In the genomic region with DNA sequence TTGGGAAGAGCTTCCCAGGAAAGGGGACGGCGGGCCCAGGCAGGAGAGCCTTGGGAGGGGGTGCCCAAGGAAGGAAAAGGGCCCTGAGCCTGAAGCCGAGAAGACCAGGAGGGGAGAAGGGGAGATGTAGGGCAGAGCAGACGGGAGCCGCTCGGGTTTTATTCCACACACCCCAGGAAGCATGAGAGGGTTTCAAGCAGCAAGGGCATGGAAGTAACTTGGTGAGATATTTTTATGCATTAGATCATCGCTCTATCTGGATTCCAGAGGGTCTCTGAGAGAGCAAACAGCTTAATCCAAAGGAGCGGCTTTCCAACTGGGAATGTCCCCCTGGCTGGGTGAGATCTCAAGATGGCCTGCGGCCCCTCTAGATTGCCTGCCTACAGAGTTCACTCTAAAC, we compare ENCODE assay signal across 22 cellular contexts.
DNase-seq lines count a peak whose midpoint lies in the region; ATAC-seq and TF ChIP-seq lines count a peak whose summit lies in the region.
"Had no signal": no experiment of that assay in that cellular context is flagged by ENCODE, and none has a peak within 500 bp of the region (broad histone marks: within the 10 kb centered on the region; RNA-seq: fewer than 3 reads in every experiment).

No MANE protein-coding gene starts in this region.

- intact Hi-C loops in heart left ventricle (cut with DNase I) (no loop called here), Right ventricle myocardium inferior (cut with DNase I) (no loop called here)

- no peak overlapping the region for H3K9ac ChIP-seq in H9 (ENCODE audit: extremely low read depth, insufficient read length, low read length)
- no peak overlapping the region for H3K9ac ChIP-seq in neural progenitor cell
- H3K9ac ChIP-seq: BLaER1 treated with 17β-estradiol and CSF1 and Interleukin-3, amounts not matched to agents 10 nM and 100 nM had no signal

- no peaks in the 10 kb centered on the region; the same call in 1 of the 2 replicates for H3K27me3 Mint-ChIP-seq in H9 (ENCODE audit: low read depth)
- no peaks in the 10 kb centered on the region for H3K27me3 Mint-ChIP-seq in neural progenitor cell (ENCODE audit: insufficient read depth, low read depth)
- H3K27me3 Mint-ChIP-seq in activated T-cell treated with anti-CD3 and anti-CD28 coated beads, Interleukin-2, amount 50 U/mL, for 24 hours = no peaks in the 10 kb centered on the region
- H3K27me3 Mint-ChIP-seq: CD4-positive, alpha-beta T cell had no signal

- peak overlapping the region in 2 of 3 experiments; percentile 3 to 18; a peak in 2 of 7 replicates for H3K27ac Mint-ChIP-seq in H9
- H3K27ac Mint-ChIP-seq in neural progenitor cell = peak overlapping the region; percentile 42
- H3K27ac Mint-ChIP-seq in activated T-cell treated with anti-CD3 and anti-CD28 coated beads, Interleukin-2, amount 50 U/mL, for 24 hours = no peak overlapping the region
- H3K27ac Mint-ChIP-seq: CD4-positive, alpha-beta T cell; GM23338; HFFc6 had no signal

- H3K79me2 ChIP-seq in H9 (ENCODE audit: insufficient read depth, low read length) (no peaks in the 10 kb centered on the region), neural progenitor cell (ENCODE audit: low read depth) (no peaks in the 10 kb centered on the region)

- H3K4me1 ChIP-seq in heart left ventricle = peaks cover 0 to 9% (median 0%) of the 10 kb centered on the region in 12 donors
- peaks cover 3% of the 10 kb centered on the region; the same call in 1 of the 2 replicates for H3K4me1 ChIP-seq in H9 (ENCODE audit: insufficient read depth, low read length)
- H3K4me1 ChIP-seq in neural progenitor cell = no peaks in the 10 kb centered on the region
- H3K4me1 ChIP-seq: A549; BLaER1 treated with 17β-estradiol and CSF1 and Interleukin-3, amounts not matched to agents 10 nM and 100 nM; HAP-1 had no signal

- H3K36me3 ChIP-seq in heart left ventricle = peaks cover 0 to 38% (median 18%) of the 10 kb centered on the region in 9 donors
- no peaks in the 10 kb centered on the region for H3K36me3 ChIP-seq in neural progenitor cell
- H3K36me3 ChIP-seq: HAP-1 had no signal

- no peak overlapping the region for H2BK15ac ChIP-seq in H9 (ENCODE audit: low read depth, low read length)

- DNase-seq in heart left ventricle (no peak), Right ventricle myocardium inferior (ENCODE audit: missing footprints) (no peak), H9 (no peak), neural progenitor cell (ENCODE audit: low spot score) (no peak), iPS-NIHi11 (ENCODE audit: low spot score) (no peak)
- no peak for DNase-seq in activated T-cell treated with anti-CD3 and anti-CD28 coated beads, Interleukin-2, amount 50 U/mL, for 24 hours
- DNase-seq in activated T-cell treated with anti-CD3 and anti-CD28 coated beads, Interleukin-2, amount 50 U/mL, for 1 hour = no peak
- DNase-seq: 8988T; ACHN; AML-193; BE2C; CD4-positive, alpha-beta T cell; CD8-positive, alpha-beta memory T cell; DMS 273 treated with DMSO at 0.1 percent for 48 hours; DMS79; GF-D8; HFFc6 had no signal

- H3K27ac ChIP-seq in heart left ventricle (peak overlapping the region in 1 of 12 donors; percentile 24), H9 (ENCODE audit: insufficient read length, low read depth, low read length) (no peak overlapping the region), neural progenitor cell (no peak overlapping the region)
- H3K27ac ChIP-seq: A549; BLaER1 treated with 17β-estradiol and CSF1 and Interleukin-3, amounts not matched to agents 10 nM and 100 nM had no signal

- H2AFZ ChIP-seq in H9 (ENCODE audit: low read length) (no peak overlapping the region), neural progenitor cell (replicated peaks) (no peak overlapping the region)
- H2AFZ ChIP-seq: GM23338 had no signal

- no peak overlapping the region for H2BK12ac ChIP-seq in H9 (ENCODE audit: insufficient read length, low read depth, low read length)

- no peak overlapping the region for H4K91ac ChIP-seq in H9 (ENCODE audit: insufficient read length, low read depth, low read length)

- H3K4me2 ChIP-seq in H9 (ENCODE audit: insufficient read depth, insufficient read length, low read length) (no peak overlapping the region), neural progenitor cell (no peak overlapping the region)
- H3K4me2 ChIP-seq: A549; BLaER1 treated with 17β-estradiol and CSF1 and Interleukin-3, amounts not matched to agents 10 nM and 100 nM; GM23338 had no signal

- TF ChIP-seq CTCF in heart left ventricle (IDR thresholded peaks at IDR 0.05) = no peak
- no peak for TF ChIP-seq CTCF in H9 (conservative IDR thresholded peaks at IDR 0.05)
- no peak for TF ChIP-seq CTCF in neural progenitor cell (IDR thresholded peaks at IDR 0.05)

- H3K18ac ChIP-seq in H9 (ENCODE audit: insufficient read length, low read depth, low read length) = no peak overlapping the region

- no peak overlapping the region for H2AK5ac ChIP-seq in H9 (ENCODE audit: insufficient read length, low read length)

- no peak overlapping the region for H3K14ac ChIP-seq in H9 (ENCODE audit: insufficient read depth, low read length)

- no peaks in the 10 kb centered on the region for H3K23me2 ChIP-seq in H9 (ENCODE audit: insufficient read length, low read depth, low read length, poor library complexity, severe bottlenecking)

- H4K5ac ChIP-seq in H9 (ENCODE audit: insufficient read length, low read depth, low read length) = no peak overlapping the region

- H4K20me1 ChIP-seq in H9 (ENCODE audit: control insufficient read depth, insufficient read depth, insufficient read length) (no peaks in the 10 kb centered on the region), neural progenitor cell (ENCODE audit: low read depth) (no peaks in the 10 kb centered on the region)
- H4K20me1 ChIP-seq: BLaER1 treated with 17β-estradiol and CSF1 and Interleukin-3, amounts not matched to agents 10 nM and 100 nM had no signal

- no peak overlapping the region for H3T11ph ChIP-seq in H9 (ENCODE audit: low read length)

- H3K4ac ChIP-seq in H9 (ENCODE audit: low read depth, low read length) = no peak overlapping the region

- no peaks in the 10 kb centered on the region for H3K79me1 ChIP-seq in H9 (ENCODE audit: insufficient read depth, low read depth, low read length, poor library complexity, severe bottlenecking)

- H3K36me3 Mint-ChIP-seq in H9 (ENCODE audit: insufficient read depth in 1 of 3, low read depth in 3 of 3) (peaks cover 2 to 6% (median 5%) of the 10 kb centered on the region in 3 experiments; a peak in 5 of 7 replicates), neural progenitor cell (peaks cover 18% of the 10 kb centered on the region)
- H3K36me3 Mint-ChIP-seq in activated T-cell treated with anti-CD3 and anti-CD28 coated beads, Interleukin-2, amount 50 U/mL, for 24 hours (ENCODE audit: low read depth) = peaks cover 44% of the 10 kb centered on the region

- H3K4me3 Mint-ChIP-seq in H9 (no peak overlapping the region), neural progenitor cell (no peak overlapping the region)
- H3K4me3 Mint-ChIP-seq in activated T-cell treated with anti-CD3 and anti-CD28 coated beads, Interleukin-2, amount 50 U/mL, for 24 hours = no peak overlapping the region
- H3K4me3 Mint-ChIP-seq: CD14-positive monocyte; CD4-positive, alpha-beta T cell; CD8-positive, alpha-beta memory T cell; GM23338; HFFc6 had no signal

- WGBS in heart left ventricle, 4 donors = 68 to 83% (median 71%) methylated on average over 9 of the region's 9 CpGs
- WGBS in H9 (ENCODE audit: extremely low coverage, insufficient read length, low lambda C conversion rate) = no CpG with 5 or more reads among the region's 9 CpGs

- no peak overlapping the region for H3K56ac ChIP-seq in H9 (ENCODE audit: insufficient read length, low read depth, low read length)

- H3K9me3 ChIP-seq in heart left ventricle (no peaks in the 10 kb centered on the region), H9 (ENCODE audit: control insufficient read depth, low read depth, low read length) (no peaks in the 10 kb centered on the region), neural progenitor cell (ENCODE audit: low read depth) (no peaks in the 10 kb centered on the region)
- H3K9me3 ChIP-seq: A549; BE2C; BLaER1 treated with 17β-estradiol and CSF1 and Interleukin-3, amounts not matched to agents 10 nM and 100 nM; HAP-1 had no signal

- no peaks in the 10 kb centered on the region for H3F3A ChIP-seq in neural progenitor cell (ENCODE audit: low read depth)

- H4K8ac ChIP-seq in H9 (replicated peaks; ENCODE audit: insufficient read length, low read depth, low read length) = no peak overlapping the region

- no peak overlapping the region for H3K23ac ChIP-seq in H9 (ENCODE audit: insufficient read length, low read depth, low read length)

- ATAC-seq in heart left ventricle (peak in 3 of 4 donors; percentile 33 to 61 (median 54)), Right ventricle myocardium inferior (no peak)
- ATAC-seq: A549, GM23338 had no signal

- no peaks in the 10 kb centered on the region for H3K27me3 ChIP-seq in heart left ventricle
- no peaks in the 10 kb centered on the region for H3K27me3 ChIP-seq in H9 (ENCODE audit: insufficient read depth, low read length)
- H3K27me3 ChIP-seq in neural progenitor cell = no peaks in the 10 kb centered on the region
- H3K27me3 ChIP-seq: BE2C; BLaER1 treated with 17β-estradiol and CSF1 and Interleukin-3, amounts not matched to agents 10 nM and 100 nM had no signal

- H2BK5ac ChIP-seq in H9 (ENCODE audit: insufficient read length, low read length) = no peak overlapping the region

- no peak overlapping the region for H2BK20ac ChIP-seq in H9 (ENCODE audit: low read depth, low read length, poor library complexity, severe bottlenecking)

- no peak overlapping the region for H2BK120ac ChIP-seq in H9 (ENCODE audit: low read depth, low read length, poor library complexity, severe bottlenecking)

- TF ChIP-seq POLR2A in heart left ventricle (IDR thresholded peaks at IDR 0.05) = no peak

- no peak overlapping the region for H3K4me3 ChIP-seq in heart left ventricle
- no peak overlapping the region for H3K4me3 ChIP-seq in neural progenitor cell
- H3K4me3 ChIP-seq: A549; BLaER1 treated with 17β-estradiol and CSF1 and Interleukin-3, amounts not matched to agents 10 nM and 100 nM; GM23338; HAP-1 had no signal

- H3K9me3 Mint-ChIP-seq in H9 = no peaks in the 10 kb centered on the region
- no peaks in the 10 kb centered on the region for H3K9me3 Mint-ChIP-seq in neural progenitor cell
- H3K9me3 Mint-ChIP-seq in activated T-cell treated with anti-CD3 and anti-CD28 coated beads, Interleukin-2, amount 50 U/mL, for 24 hours = no peaks in the 10 kb centered on the region
- H3K9me3 Mint-ChIP-seq: CD14-positive monocyte; CD4-positive, alpha-beta T cell; CD8-positive, alpha-beta memory T cell; GM23338; HFFc6 had no signal

- H3K4me1 Mint-ChIP-seq in H9 (peaks cover 19 to 26% of the 10 kb centered on the region in 2 experiments), neural progenitor cell (peaks cover 8% of the 10 kb centered on the region)
- no peaks in the 10 kb centered on the region for H3K4me1 Mint-ChIP-seq in activated T-cell treated with anti-CD3 and anti-CD28 coated beads, Interleukin-2, amount 50 U/mL, for 24 hours (ENCODE audit: low read depth)
- H3K4me1 Mint-ChIP-seq: CD14-positive monocyte; CD8-positive, alpha-beta memory T cell had no signal
